9 cellular contexts compared by ENCODE assay signal in the genomic region with DNA sequence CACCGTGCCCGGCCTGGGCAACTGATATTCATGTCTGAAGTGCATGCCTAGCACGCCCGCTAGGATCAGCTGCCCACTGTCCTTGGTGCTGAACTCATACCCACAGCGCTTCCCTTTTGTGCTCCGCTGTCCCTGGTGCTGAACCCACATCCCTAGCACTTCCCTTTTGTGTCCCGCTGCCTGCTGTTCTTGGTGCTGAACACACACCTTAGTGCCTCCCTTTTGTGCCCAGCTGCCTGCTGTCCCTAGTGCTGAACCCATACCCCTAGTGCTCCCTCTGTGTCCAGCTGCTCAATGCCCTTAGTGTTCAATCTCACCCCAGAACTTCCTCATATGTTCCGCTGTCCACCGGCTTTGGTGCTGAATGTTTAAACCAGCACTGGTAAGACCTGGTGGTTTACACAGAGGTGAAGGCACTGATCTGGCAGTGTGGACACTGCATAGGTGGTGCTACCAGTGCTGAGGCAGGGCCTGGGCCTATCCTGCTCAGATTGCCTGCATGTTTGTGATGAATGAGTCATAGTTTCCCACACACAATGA. TPM values are rescaled to one million over a fixed set of nuclear protein-coding genes. Genes with fewer than 3 reads are reported as not detected.
DNase-seq lines count a peak whose midpoint lies in the region; ATAC-seq and TF ChIP-seq lines count a peak whose summit lies in the region.
"Had no signal": no experiment of that assay in that cellular context is flagged by ENCODE, and none has a peak within 500 bp of the region (broad histone marks: within the 10 kb centered on the region; RNA-seq: fewer than 3 reads in every experiment).

No MANE protein-coding gene starts in this region.

- POLR2A ChIA-PET in T-cell (lab: Charles Lee), result no interaction called here

- H3K4me1 ChIP-seq in adipocyte (ENCODE audit: control insufficient read depth, insufficient read depth, low read length), result no peaks in the 10 kb centered on the region
- no peaks in the 10 kb centered on the region for H3K4me1 ChIP-seq in heart right ventricle

- no peak overlapping the region for H3K27ac Mint-ChIP-seq in T-cell

- CTCF ChIA-PET in T-cell (lab: Charles Lee), result no interaction called here

- intact Hi-C loops in heart right ventricle (cut with DNase I), result loop anchor here in 2 of 10 donors (5.0 to 10.0 kb wide), 2 partner anchors 50 to 52 kb away; no protein-coding TSS in a partner anchor

- H3K4me3 Mint-ChIP-seq in T-cell, result no peak overlapping the region

- peaks cover 55% of the 10 kb centered on the region for H3K36me3 Mint-ChIP-seq in T-cell

- TF ChIP-seq CTCF in HFF-Myc (IDR thresholded peaks at IDR 0.05; ENCODE audit: low read depth, low read length, missing control alignments), result no peak
- TF ChIP-seq CTCF in heart right ventricle (IDR thresholded peaks at IDR 0.05), result peak in 1 of 9 donors; percentile 14

- H3K36me3 ChIP-seq in adipocyte (ENCODE audit: control insufficient read depth, insufficient read depth, low read length, severe bottlenecking), result peaks cover 60% of the 10 kb centered on the region
- peaks cover 0 to 95% (median 37%) of the 10 kb centered on the region in 9 donors for H3K36me3 ChIP-seq in heart right ventricle

- no peak overlapping the region for H3K27ac ChIP-seq in heart right ventricle
- H3K27ac ChIP-seq: BLaER1 had no signal

- H3K4me3 ChIP-seq in HFF-Myc (replicated peaks; ENCODE audit: low read depth, low read length) (no peak overlapping the region), adipocyte (ENCODE audit: low read length) (no peak overlapping the region), heart right ventricle (no peak overlapping the region)
- H3K4me3 ChIP-seq: BLaER1 had no signal

- no peak overlapping the region for H3K9ac ChIP-seq in adipocyte (ENCODE audit: low read length)
- H3K9ac ChIP-seq: BLaER1 had no signal

- H3K27me3 ChIP-seq in adipocyte (replicated peaks; ENCODE audit: control insufficient read depth, insufficient read depth, low read length) (no peaks in the 10 kb centered on the region), heart right ventricle (no peaks in the 10 kb centered on the region)
- H3K27me3 ChIP-seq: BLaER1 had no signal

- H3K4me1 Mint-ChIP-seq in T-cell, result peaks cover 0 to 4% (median 2%) of the 10 kb centered on the region in 3 donors

- ATAC-seq in T-cell (replicated peaks in 1 of 4) (peak; percentile 55 to 83 (median 62)), heart right ventricle (peak; percentile 77 to 90 (median 82))

- H3K9me3 Mint-ChIP-seq in T-cell, result no peaks in the 10 kb centered on the region

- H3K9me3 ChIP-seq in adipocyte (ENCODE audit: control insufficient read depth, low read length) (no peaks in the 10 kb centered on the region), heart right ventricle (no peaks in the 10 kb centered on the region)
- H3K9me3 ChIP-seq: BLaER1 had no signal

- WGBS in heart right ventricle, 2 donors, result 12 to 26% methylated on average over 9 of the region's 9 CpGs

- H3K27me3 Mint-ChIP-seq in T-cell, result no peaks in the 10 kb centered on the region

- peak; percentile 94 for DNase-seq in A172 (ENCODE audit: low spot score)
- peak; percentile 90 for DNase-seq in HFF-Myc (ENCODE audit: extremely low read depth, low read depth)
- peak; percentile 54 to 85 (median 76) for DNase-seq in T-cell
- peak; percentile 94 for DNase-seq in adipocyte (ENCODE audit: low read depth)
- peak; percentile 78 to 90 for DNase-seq in heart right ventricle
- DNase-seq in renal cortical epithelial cell (ENCODE audit: low read depth), result peak; percentile 87
- no peak for DNase-seq in DMS153 (lab: John Stamatoyannopoulos, UW)
- no peak for DNase-seq in DMS153 treated with DMSO at 0.1 percent for 48 hours (lab: John Stamatoyannopoulos, UW; ENCODE audit: unreplicated experiment)

RNA-seq across cellular contexts. Expression of gene SIGLEC11, which starts 26.3 kb away (rescaled TPM):
- total RNA-seq in A172 (2014; rRNA removed; shearing (Covaris generic)), result not detected in 2 replicates
- under 1 TPM in 2 of 5 donors, not detected in 3; 0.09 to 0.23 TPM for total RNA-seq in T-cell
- 1 to 10 TPM in 1 of 10 donors, under 1 TPM in 8, not detected in 1; 0.11 to 1.1 (median 0.42) TPM for total RNA-seq in heart right ventricle
- polyA plus RNA-seq in heart right ventricle, result 1 to 10 TPM in 1 of 2 donors, under 1 TPM in 1; 0.20 to 1.7 TPM
- not detected in 2 replicates for total RNA-seq in renal cortical epithelial cell

RNA-seq across cellular contexts. Expression of gene VRK3, which starts 37.9 kb away (rescaled TPM):
- total RNA-seq in A172 (2014; rRNA removed; shearing (Covaris generic)), result 26.0 and 45.6 TPM in 2 replicates
- total RNA-seq in T-cell, result 100 to 1,000 TPM in 2 of 5 donors, 10 to 100 TPM in 3; 84.0 to 104 (median 99.3) TPM
- 10 to 100 TPM; 15.1 to 34.9 (median 24.8) TPM for total RNA-seq in heart right ventricle
- polyA plus RNA-seq in heart right ventricle, result 10 to 100 TPM; 16.3 to 23.0 TPM
- 19.8 and 32.9 TPM in 2 replicates for total RNA-seq in renal cortical epithelial cell

RNA-seq across cellular contexts. Expression of gene ZNF473, which starts 38.6 kb away (rescaled TPM):
- 17.8 and 21.0 TPM in 2 replicates for total RNA-seq in A172 (2014; rRNA removed; shearing (Covaris generic))
- total RNA-seq in T-cell (10 to 100 TPM in 3 of 5 donors, 1 to 10 TPM in 2; 6.0 to 13.9 (median 10.4) TPM), heart right ventricle (1 to 10 TPM; 1.8 to 4.2 (median 3.3) TPM), renal cortical epithelial cell (9.0 and 16.1 TPM in 2 replicates)
- polyA plus RNA-seq in heart right ventricle, result 1 to 10 TPM; 1.5 to 1.8 TPM

RNA-seq across cellular contexts. Expression of gene NUP62, which starts 57.9 kb away (rescaled TPM):
- 84.6 and 91.3 TPM in 2 replicates for total RNA-seq in A172 (2014; rRNA removed; shearing (Covaris generic))
- total RNA-seq in T-cell (10 to 100 TPM; 36.2 to 67.5 (median 59.5) TPM), heart right ventricle (10 to 100 TPM; 23.1 to 48.1 (median 32.7) TPM), renal cortical epithelial cell (28.1 and 46.0 TPM in 2 replicates)
- 10 to 100 TPM; 13.2 to 19.7 TPM for polyA plus RNA-seq in heart right ventricle

RNA-seq across cellular contexts. Expression of gene ATF5, which starts 58.2 kb away (rescaled TPM):
- 30.3 and 35.6 TPM in 2 replicates for total RNA-seq in A172 (2014; rRNA removed; shearing (Covaris generic))
- 10 to 100 TPM in 3 of 5 donors, 1 to 10 TPM in 2; 8.5 to 18.9 (median 11.2) TPM for total RNA-seq in T-cell
- 10 to 100 TPM in 3 of 10 donors, 1 to 10 TPM in 7; 6.4 to 33.8 (median 9.7) TPM for total RNA-seq in heart right ventricle
- polyA plus RNA-seq in heart right ventricle, result 10 to 100 TPM; 14.1 to 22.0 TPM
- total RNA-seq in renal cortical epithelial cell, result 6.3 and 8.7 TPM in 2 replicates

Comparison
In these comparisons a context has a peak if more than half of its experiments do, and no peak if none do; other contexts are left out.
1. DNase-seq: peak in A172 (single experiment), HFF-Myc (single experiment), T-cell (34 of 34), adipocyte (single experiment), heart right ventricle (2 of 2) and renal cortical epithelial cell (single experiment); none in DMS153 (single experiment) and DMS153 treated with DMSO at 0.1 percent for 48 hours (single experiment).